ENCODE assay signal across 1 cellular context in genomic region chr2:73035899-73036778, GRCh38.
TF ChIP-seq lines count a peak whose summit lies in the region.

No MANE protein-coding gene starts in this region.

TF ChIP-seq in HepG2, 621 proteins besides CTCF, POLR2A, EP300 and RAD21 (continued from another document and continues in another):
- no peak for TF ChIP-seq ZNF607 (CRISPR knock-in tag; IDR thresholded peaks at IDR 0.05; ENCODE audit: borderline replicate concordance)
- TF ChIP-seq JDP2 (CRISPR knock-in tag; IDR thresholded peaks at IDR 0.05; ENCODE audit: borderline replicate concordance) = no peak
- TF ChIP-seq ZNF841 (CRISPR knock-in tag; IDR thresholded peaks at IDR 0.05; ENCODE audit: borderline replicate concordance) = no peak
- no peak for TF ChIP-seq ARNTL (CRISPR knock-in tag; IDR thresholded peaks at IDR 0.05)
- TF ChIP-seq REXO4 (CRISPR knock-in tag; IDR thresholded peaks at IDR 0.05; ENCODE audit: borderline replicate concordance) = no peak
- peak; percentile 51; the same call in 1 of the 2 replicates for TF ChIP-seq ZNF770 (CRISPR knock-in tag; IDR thresholded peaks at IDR 0.05)
- no peak for TF ChIP-seq ZBED4 (CRISPR knock-in tag; IDR thresholded peaks at IDR 0.05; ENCODE audit: borderline replicate concordance)
- TF ChIP-seq ZFP91 (CRISPR knock-in tag; IDR thresholded peaks at IDR 0.05; ENCODE audit: borderline replicate concordance) = 0 out of 2 replicates have a peak, but pooled peaks have one; percentile 14
- no peak for TF ChIP-seq SMAD9 (CRISPR knock-in tag; IDR thresholded peaks at IDR 0.05)
- TF ChIP-seq RXRA (CRISPR knock-in tag; IDR thresholded peaks at IDR 0.05) = no peak
- TF ChIP-seq ZNF431 (CRISPR knock-in tag; IDR thresholded peaks at IDR 0.05; ENCODE audit: borderline replicate concordance, low read depth) = no peak
- no peak for TF ChIP-seq PBX3 (CRISPR knock-in tag; IDR thresholded peaks at IDR 0.05; ENCODE audit: borderline replicate concordance)
- TF ChIP-seq MXD4 (CRISPR knock-in tag; IDR thresholded peaks at IDR 0.05) = no peak
- TF ChIP-seq ZBTB49 (CRISPR knock-in tag; IDR thresholded peaks at IDR 0.05; ENCODE audit: borderline replicate concordance) = no peak
- TF ChIP-seq ARNT (IDR thresholded peaks at IDR 0.05) = no peak
- no peak for TF ChIP-seq HMGA1 (CRISPR knock-in tag; conservative IDR thresholded peaks at IDR 0.05)
- TF ChIP-seq MED1 (CRISPR knock-in tag; IDR thresholded peaks at IDR 0.05) = no peak
- TF ChIP-seq SALL1 (CRISPR knock-in tag; IDR thresholded peaks at IDR 0.05) = peak; percentile 25; the same call in 1 of the 2 replicates
- no peak for TF ChIP-seq ZBTB1 (CRISPR knock-in tag; IDR thresholded peaks at IDR 0.05; ENCODE audit: borderline replicate concordance)
- TF ChIP-seq ZNF224 (CRISPR knock-in tag; IDR thresholded peaks at IDR 0.05) = no peak
- TF ChIP-seq RCOR2 (CRISPR knock-in tag; IDR thresholded peaks at IDR 0.05) = no peak
- no peak for TF ChIP-seq BCL6 (CRISPR knock-in tag; IDR thresholded peaks at IDR 0.05)
- 0 out of 2 replicates have a peak, but pooled peaks have one; percentile 33 for TF ChIP-seq ZBTB7A (CRISPR knock-in tag; IDR thresholded peaks at IDR 0.05)
- no peak for TF ChIP-seq MIER2 (CRISPR knock-in tag; IDR thresholded peaks at IDR 0.05)
- TF ChIP-seq POGK (CRISPR knock-in tag; conservative IDR thresholded peaks at IDR 0.05) = no peak
- TF ChIP-seq POGZ (CRISPR knock-in tag; IDR thresholded peaks at IDR 0.05) = no peak
- TF ChIP-seq ZBTB4 (CRISPR knock-in tag; IDR thresholded peaks at IDR 0.05; ENCODE audit: borderline replicate concordance) = 0 out of 2 replicates have a peak, but pooled peaks have one; percentile 6
- no peak for TF ChIP-seq ZNF562 (CRISPR knock-in tag; IDR thresholded peaks at IDR 0.05; ENCODE audit: borderline replicate concordance)
- TF ChIP-seq PRDM10 (CRISPR knock-in tag; IDR thresholded peaks at IDR 0.05; ENCODE audit: low read depth) = no peak
- no peak for TF ChIP-seq SRSF9 (IDR thresholded peaks at IDR 0.05; ENCODE audit: borderline replicate concordance, insufficient read depth, low read depth, low read length, poor library complexity, severe bottlenecking)
- TF ChIP-seq ZBTB25 (CRISPR knock-in tag; IDR thresholded peaks at IDR 0.05) = no peak
- no peak for TF ChIP-seq BHLHE40 (IDR thresholded peaks at IDR 0.05; ENCODE audit: low read length)
- no peak for TF ChIP-seq ZNF451 (CRISPR knock-in tag; IDR thresholded peaks at IDR 0.05)
- 0 out of 2 replicates have a peak, but pooled peaks have one; percentile 26 for TF ChIP-seq REPIN1 (CRISPR knock-in tag; IDR thresholded peaks at IDR 0.05; ENCODE audit: borderline replicate concordance, low read depth)
- TF ChIP-seq ELF1 (CRISPR knock-in tag; IDR thresholded peaks at IDR 0.05) = no peak
- no peak for TF ChIP-seq POLR2AphosphoS2 (IDR thresholded peaks at IDR 0.05; ENCODE audit: low read depth, low read length)
